In the genomic region with DNA sequence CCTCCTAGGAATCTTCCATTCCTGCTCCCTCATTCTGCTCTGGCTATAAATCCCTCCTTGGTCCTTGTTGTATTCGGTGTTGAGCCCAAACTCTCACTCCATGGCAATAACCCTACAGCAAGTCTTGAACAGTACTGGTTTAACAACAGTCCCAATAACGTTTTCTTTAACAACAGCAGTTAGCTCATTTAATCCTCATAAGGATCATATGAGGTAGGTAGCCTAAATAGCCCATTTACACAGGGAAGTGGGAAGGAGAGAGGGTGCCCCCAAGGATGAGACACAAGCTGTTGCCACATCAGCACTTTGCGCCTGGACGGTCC, we compare ENCODE assay signal across 9 cellular contexts. TPM values are rescaled to one million over a fixed set of nuclear protein-coding genes. Genes with fewer than 3 reads are reported as not detected.
DNase-seq lines count a peak whose midpoint lies in the region; ATAC-seq and TF ChIP-seq lines count a peak whose summit lies in the region.
"Had no signal": no experiment of that assay in that cellular context is flagged by ENCODE, and none has a peak within 500 bp of the region (broad histone marks: within the 10 kb centered on the region; RNA-seq: fewer than 3 reads in every experiment).

No MANE protein-coding gene starts in this region.

- H3K9ac ChIP-seq in skeletal muscle satellite cell (ENCODE audit: low read depth, low read length), result peak overlapping the region; percentile 92

- H3K4me2 ChIP-seq in skeletal muscle satellite cell (ENCODE audit: low read length), result peak overlapping the region; percentile 96

- H3K4me1 ChIP-seq in RWPE2 (ENCODE audit: insufficient read depth, poor library complexity, severe bottlenecking) (peaks cover 27% of the 10 kb centered on the region), skeletal muscle satellite cell (ENCODE audit: control insufficient read depth, insufficient read depth, low read length) (peaks cover 27% of the 10 kb centered on the region)

- H3K36me3 ChIP-seq in RWPE2 (ENCODE audit: low read depth) (0 out of 2 replicates have a peak, but pooled peaks cover 4% of the 10 kb centered on the region), skeletal muscle satellite cell (ENCODE audit: insufficient read depth, low read length) (no peaks in the 10 kb centered on the region)
- H3K36me3 ChIP-seq: cardiac muscle cell had no signal

- DNase-seq in RWPE2 (ENCODE audit: low spot score) (no peak), fibroblast of pulmonary artery (ENCODE audit: low read depth) (no peak), hepatic stellate cell (ENCODE audit: low spot score) (no peak), GM03348 (ENCODE audit: low spot score) (no peak), NCI-H1417 treated with DMSO at 0.1 percent for 48 hours (lab: John Stamatoyannopoulos, UW) (no peak)

- ATAC-seq in GM21529 (IDR thresholded peaks at IDR 0.05; ENCODE audit: unreplicated experiment) (peak; percentile 24), RWPE2 (ENCODE audit: low read depth) (no peak), HG02678 (IDR thresholded peaks at IDR 0.05; ENCODE audit: unreplicated experiment) (no peak)

- peak overlapping the region; percentile 95 for H3K27ac ChIP-seq in RWPE2 (ENCODE audit: poor library complexity, severe bottlenecking)
- H3K27ac ChIP-seq: cardiac muscle cell had no signal

- TF ChIP-seq CTCF in RWPE2 (IDR thresholded peaks at IDR 0.05; ENCODE audit: poor library complexity, severe bottlenecking), result no peak
- TF ChIP-seq CTCF in fibroblast of pulmonary artery (IDR thresholded peaks at IDR 0.05; ENCODE audit: low read length, missing control alignments), result no peak

- H3K4me3 ChIP-seq in RWPE2 (ENCODE audit: severe bottlenecking) (no peak overlapping the region), fibroblast of pulmonary artery (replicated peaks; ENCODE audit: low read depth, low read length) (peak overlapping the region; percentile 98), skeletal muscle satellite cell (ENCODE audit: low read length) (peak overlapping the region; percentile 95)

- H3K27me3 ChIP-seq in RWPE2 (ENCODE audit: insufficient read depth, poor library complexity, severe bottlenecking) (no peaks in the 10 kb centered on the region), skeletal muscle satellite cell (ENCODE audit: control insufficient read depth, insufficient read depth, low read length) (no peaks in the 10 kb centered on the region)
- H3K27me3 ChIP-seq: cardiac muscle cell had no signal

- no peaks in the 10 kb centered on the region for H3K9me3 ChIP-seq in RWPE2 (ENCODE audit: severe bottlenecking)
- H3K9me3 ChIP-seq in skeletal muscle satellite cell (replicated peaks; ENCODE audit: low read length), result no peaks in the 10 kb centered on the region

RNA-seq across cellular contexts. Expression of gene AGTRAP, which starts 0.4 kb away (rescaled TPM):
- 40.4 and 47.4 TPM in 2 replicates for total RNA-seq in skeletal muscle satellite cell (2012; rRNA removed)

RNA-seq across cellular contexts. Expression of gene C1orf167, which starts 26.5 kb away (rescaled TPM):
- not detected in 2 replicates for total RNA-seq in skeletal muscle satellite cell (2012; rRNA removed)

RNA-seq across cellular contexts. Expression of gene DRAXIN, which starts 44.0 kb away (rescaled TPM):
- total RNA-seq in skeletal muscle satellite cell (2012; rRNA removed), result under 0.01 and 0.25 TPM in 2 replicates

RNA-seq across cellular contexts. Expression of gene MAD2L2, which starts 54.5 kb away (rescaled TPM):
- 35.0 and 40.2 TPM in 2 replicates for total RNA-seq in skeletal muscle satellite cell (2012; rRNA removed)
